In the genomic region with DNA sequence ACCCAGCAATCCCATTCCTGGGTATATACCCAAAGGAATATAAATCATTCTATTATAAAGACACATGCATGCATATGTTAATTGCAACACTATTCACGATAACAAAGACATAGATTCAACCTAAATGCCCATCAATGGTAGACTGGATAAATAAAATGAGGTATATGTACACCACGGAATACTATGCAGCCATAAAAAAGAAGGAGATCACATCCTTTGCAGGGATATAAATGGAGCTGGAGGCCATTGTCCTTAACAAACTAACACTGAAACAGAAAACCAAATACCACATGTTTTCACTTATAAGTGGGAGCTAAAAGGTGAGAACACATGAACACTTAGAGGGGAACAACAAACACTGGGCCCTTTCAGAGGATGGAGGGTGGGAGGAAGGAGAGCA, we compare ENCODE assay signal across 2 cellular contexts. TPM values are rescaled to one million over a fixed set of nuclear protein-coding genes. Genes with fewer than 3 reads are reported as not detected.
"Had no signal": no experiment of that assay in that cellular context is flagged by ENCODE, and none has a peak within 500 bp of the region (broad histone marks: within the 10 kb centered on the region; RNA-seq: fewer than 3 reads in every experiment).

No MANE protein-coding gene starts in this region.

RNA-seq across cellular contexts. Expression of a gene that starts 46.7 kb away (rescaled TPM):
- total RNA-seq: mononuclear cell; naive thymus-derived CD4-positive, alpha-beta T cell had no signal
